In genomic region chr5:39441838-39442237, GRCh38 we compare ENCODE assay signal across 24 cellular contexts. TPM values are rescaled to one million over a fixed set of nuclear protein-coding genes. Genes with fewer than 3 reads are reported as not detected.
A peak's percentile ranks its signal among the peaks of the same experiment; 100 is the strongest.
DNase-seq lines count a peak whose midpoint lies in the region; ATAC-seq, FAIRE-seq and TF ChIP-seq lines count a peak whose summit lies in the region.
"Had no signal": no experiment of that assay in that cellular context is flagged by ENCODE, and none has a peak within 500 bp of the region (broad histone marks: within the 10 kb centered on the region; RNA-seq: fewer than 3 reads in every experiment).

No MANE protein-coding gene starts in this region.

- CTCF ChIA-PET in endothelial cell of umbilical vein (lab: Charles Lee) = interaction anchor here (0.7 to 2.6 kb wide), 4 partner anchors 11 to 71 kb away, joined by 3 to 16 read pairs (median 4); partner anchors contain the start of gene DAB2

- H3K27ac ChIP-seq in ACC112 (ENCODE audit: low read depth, low read length) (no peak overlapping the region), endothelial cell of umbilical vein (ENCODE audit: insufficient read depth, low read depth, low read length) (no peak overlapping the region), right lobe of liver (no peak overlapping the region), MM.1S (ENCODE audit: low read length) (no peak overlapping the region)
- H3K27ac ChIP-seq: A549, HL-60, KMS-11 had no signal

- DNase-seq in HTR-8/SVneo (ENCODE audit: insufficient read length, low spot score) = no peak
- peak; percentile 58 for DNase-seq in endothelial cell of umbilical vein (ENCODE audit: low read depth, low spot score)
- DNase-seq in right lobe of liver = no peak
- no peak for DNase-seq in NCI-H2107 treated with DMSO at 0.1 percent for 48 hours (lab: John Stamatoyannopoulos, UW; ENCODE audit: unreplicated experiment)
- no peak for DNase-seq in NOMO-1 treated with DMSO at 0.1 percent for 48 hours (lab: John Stamatoyannopoulos, UW; ENCODE audit: unreplicated experiment)
- no peak for DNase-seq in MM.1S
- DNase-seq: BE2C, EL, GF-D8, H7, HFFc6, NCI-H1105, NCI-H146, NCI-H2029, NCI-H2171, NCI-H345, NCI-H524, SHP77 had no signal

- intact Hi-C loops in endothelial cell of umbilical vein (cut with micrococcal nuclease) (no loop called here), right lobe of liver (cut with DNase I) (no loop called here)

- peak; percentile 55 for FAIRE-seq in HTR-8/SVneo (lab: Jason Lieb, UNC)
- FAIRE-seq in endothelial cell of umbilical vein (lab: Jason Lieb, UNC) = peak; percentile 72
- FAIRE-seq: A549 had no signal

- TF ChIP-seq POLR2A in endothelial cell of umbilical vein (IDR thresholded peaks at IDR 0.05; ENCODE audit: low read depth, low read length) = no peak
- TF ChIP-seq POLR2A in right lobe of liver (IDR thresholded peaks at IDR 0.05) = no peak

- H3K27me3 ChIP-seq in ACC112 (ENCODE audit: insufficient read depth, low read length) (no peaks in the 10 kb centered on the region), endothelial cell of umbilical vein (ENCODE audit: control insufficient read depth in 2 of 2, insufficient read depth in 2 of 2, low read length in 2 of 2) (no peaks in the 10 kb centered on the region), right lobe of liver (no peaks in the 10 kb centered on the region), MM.1S (replicated peaks; ENCODE audit: insufficient read depth, low read length) (no peaks in the 10 kb centered on the region)
- H3K27me3 ChIP-seq: BE2C had no signal

- H3K9ac ChIP-seq in endothelial cell of umbilical vein (replicated peaks; ENCODE audit: extremely low read depth, insufficient read depth, low read length) (no peak overlapping the region), MM.1S (ENCODE audit: low read length) (no peak overlapping the region)
- H3K9ac ChIP-seq: KMS-11 had no signal

- H3K4me1 ChIP-seq in ACC112 (ENCODE audit: control insufficient read depth, insufficient read depth, low read length, unreplicated experiment) = peaks cover 51% of the 10 kb centered on the region
- peaks cover 32% of the 10 kb centered on the region for H3K4me1 ChIP-seq in endothelial cell of umbilical vein (ENCODE audit: control insufficient read depth, extremely low read depth, insufficient read depth, low read length)
- H3K4me1 ChIP-seq in right lobe of liver = peaks cover 0 to 9% (median 2%) of the 10 kb centered on the region in 4 donors
- H3K4me1 ChIP-seq in MM.1S (ENCODE audit: low read length) = peaks cover 7% of the 10 kb centered on the region
- H3K4me1 ChIP-seq: BE2C had no signal

- POLR2A ChIA-PET in endothelial cell of umbilical vein (lab: Charles Lee) = interaction anchor here (0.6 kb wide), 1 partner anchor 42 kb away, joined by 4 read pairs; no protein-coding TSS in a partner anchor

- TF ChIP-seq CTCF in endothelial cell of umbilical vein (IDR thresholded peaks at IDR 0.05; ENCODE audit: extremely low read depth in 1 of 2, insufficient read depth in 1 of 2, low read depth in 1 of 2, low read length in 2 of 2) (no peak), right lobe of liver (IDR thresholded peaks at IDR 0.05) (no peak), MM.1S (IDR thresholded peaks at IDR 0.05; ENCODE audit: low read length) (no peak)

- no peak overlapping the region for H3K4me3 ChIP-seq in ACC112 (ENCODE audit: low read depth, low read length)
- no peak overlapping the region for H3K4me3 ChIP-seq in endothelial cell of umbilical vein (replicated peaks in 1 of 3; ENCODE audit: insufficient read depth in 1 of 3, low read depth in 1 of 3, low read length in 3 of 3)
- H3K4me3 ChIP-seq in right lobe of liver = no peak overlapping the region
- no peak overlapping the region for H3K4me3 ChIP-seq in MM.1S (ENCODE audit: low read length)
- H3K4me3 ChIP-seq: A549, SK-N-MC had no signal

- H3K9me1 ChIP-seq in endothelial cell of umbilical vein (replicated peaks; ENCODE audit: control insufficient read depth, extremely low read depth, insufficient read depth, low read length) = no peaks in the 10 kb centered on the region

- H3K4me2 ChIP-seq in endothelial cell of umbilical vein (ENCODE audit: insufficient read depth, low read length) (peak overlapping the region; percentile 35), MM.1S (ENCODE audit: low read depth, low read length) (no peak overlapping the region)
- H3K4me2 ChIP-seq: A549, KMS-11 had no signal

- no peaks in the 10 kb centered on the region for H4K20me1 ChIP-seq in endothelial cell of umbilical vein (replicated peaks; ENCODE audit: control insufficient read depth, extremely low read depth, insufficient read depth, low read length)
- H4K20me1 ChIP-seq in MM.1S (ENCODE audit: insufficient read depth, low read length) = no peaks in the 10 kb centered on the region

- ATAC-seq in right lobe of liver = peak; percentile 19 to 42 (median 33)
- ATAC-seq in GM21447 (IDR thresholded peaks at IDR 0.05; ENCODE audit: unreplicated experiment) = no peak
- ATAC-seq: A549 had no signal

- H2AFZ ChIP-seq in ACC112 (ENCODE audit: low read length, unreplicated experiment) (peak overlapping the region; percentile 54), endothelial cell of umbilical vein (ENCODE audit: low read depth, low read length) (peak overlapping the region; percentile 61), MM.1S (ENCODE audit: low read length) (no peak overlapping the region)

- H3F3A ChIP-seq in MM.1S (ENCODE audit: insufficient read depth, low read length) = no peaks in the 10 kb centered on the region

- H3K79me2 ChIP-seq in ACC112 (ENCODE audit: control insufficient read depth, insufficient read depth, low read length, unreplicated experiment) = no peaks in the 10 kb centered on the region
- no peaks in the 10 kb centered on the region for H3K79me2 ChIP-seq in endothelial cell of umbilical vein (ENCODE audit: control insufficient read depth, insufficient read depth, low read length)
- H3K79me2 ChIP-seq in MM.1S (ENCODE audit: low read length) = no peaks in the 10 kb centered on the region

- no peaks in the 10 kb centered on the region for H3K9me2 ChIP-seq in MM.1S (replicated peaks; ENCODE audit: insufficient read depth, low read length)

- H3K9me3 ChIP-seq in endothelial cell of umbilical vein (replicated peaks; ENCODE audit: control insufficient read depth, insufficient read depth, low read length) (no peaks in the 10 kb centered on the region), right lobe of liver (no peaks in the 10 kb centered on the region), MM.1S (replicated peaks; ENCODE audit: insufficient read depth, low read length) (no peaks in the 10 kb centered on the region)
- H3K9me3 ChIP-seq: A549, BE2C had no signal

- BruUV-seq in endothelial cell of umbilical vein (replicated peaks; lab: Mats Ljungman, UMichigan) = no TSS peak

- 49% methylated on average over 2 of the region's 2 CpGs for WGBS in right lobe of liver (ENCODE audit: insufficient coverage, low coverage, low lambda C conversion rate, missing lambda C conversion rate)

- dilution Hi-C loops in endothelial cell of umbilical vein (cut with MboI; ENCODE audit: extremely low pct_ligation_motif_present, low sequenced_read_pairs) = no loop called here

- H3K36me3 ChIP-seq in ACC112 (ENCODE audit: insufficient read depth, low read length) = no peaks in the 10 kb centered on the region
- H3K36me3 ChIP-seq in endothelial cell of umbilical vein (ENCODE audit: control insufficient read depth in 2 of 2, extremely low read depth in 1 of 2, insufficient read depth in 2 of 2, low read length in 2 of 2) = no peaks in the 10 kb centered on the region
- H3K36me3 ChIP-seq in right lobe of liver = no peaks in the 10 kb centered on the region
- H3K36me3 ChIP-seq in MM.1S (replicated peaks; ENCODE audit: insufficient read depth, low read length) = no peaks in the 10 kb centered on the region
- H3K36me3 ChIP-seq: BE2C had no signal

TF ChIP-seq in endothelial cell of umbilical vein, 7 proteins besides CTCF, POLR2A, EP300 and RAD21:
- TF ChIP-seq EZH2 (IDR thresholded peaks at IDR 0.05; ENCODE audit: borderline replicate concordance, low read depth, low read length, severe bottlenecking) (no peak), POLR2AphosphoS5 (IDR thresholded peaks at IDR 0.05; ENCODE audit: insufficient read depth, low read depth, low read length) (no peak), JUN (IDR thresholded peaks at IDR 0.05; ENCODE audit: borderline replicate concordance, insufficient read depth, insufficient read length, low read depth) (no peak), MAX (IDR thresholded peaks at IDR 0.05; ENCODE audit: insufficient read depth, insufficient read length) (no peak), FOS (IDR thresholded peaks at IDR 0.05; ENCODE audit: borderline replicate concordance, insufficient read depth, low read length) (no peak), MYC (IDR thresholded peaks at IDR 0.05; ENCODE audit: low read depth, low read length) (no peak), GATA2 (IDR thresholded peaks at IDR 0.05; ENCODE audit: insufficient read depth, insufficient read length, low read depth, low read length) (no peak)

RNA-seq across cellular contexts. Expression of gene DAB2, which starts 17.1 kb away (rescaled TPM):
- total RNA-seq in endothelial cell of umbilical vein (245 and 283 TPM in 2 replicates), right lobe of liver (10 to 100 TPM in 5 of 6 experiments, 1 to 10 TPM in 1; 7.3 to 32.8 (median 14.0) TPM)
- polyA plus RNA-seq in endothelial cell of umbilical vein = 168 TPM in 2 replicates
- 142 and 143 TPM in 2 replicates for polyA plus RNA-seq in endothelial cell of umbilical vein (2011; cell fraction: cytosol; rRNA removed)
- 403 and 406 TPM in 2 replicates for polyA plus RNA-seq in endothelial cell of umbilical vein (2011; cell fraction: nucleus; rRNA removed)
- polyA plus RNA-seq in endothelial cell of umbilical vein (2012) = 155 and 160 TPM in 2 replicates
- 381 and 392 TPM in 2 replicates for polyA minus RNA-seq in endothelial cell of umbilical vein
- 71.7 TPM for polyA minus RNA-seq in endothelial cell of umbilical vein (2011; cell fraction: cytosol; rRNA and poly(A)+ RNA removed)
- 989 and 991 TPM in 2 replicates for polyA minus RNA-seq in endothelial cell of umbilical vein (2011; cell fraction: nucleus; rRNA and poly(A)+ RNA removed)
